20 cellular contexts compared by ENCODE assay signal in the genomic region with DNA sequence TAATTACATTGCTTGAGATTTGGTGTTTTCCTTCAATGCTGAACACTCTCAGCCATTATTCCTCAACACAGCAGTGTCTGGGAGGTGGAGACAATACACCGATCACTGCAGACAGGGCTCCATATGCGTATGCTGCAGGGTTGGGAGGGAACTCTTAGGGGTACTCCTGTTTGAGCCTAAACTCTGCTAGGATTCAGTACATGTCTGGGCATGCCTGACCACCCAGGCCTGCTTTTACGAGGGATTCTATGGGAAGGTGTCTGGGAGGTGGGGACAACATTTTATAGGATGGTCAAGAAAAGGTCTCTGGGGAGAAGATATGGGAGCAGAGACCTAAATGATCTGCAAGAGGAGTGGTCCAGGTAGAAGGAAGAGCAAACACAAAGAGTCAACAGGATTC. TPM values are rescaled to one million over a fixed set of nuclear protein-coding genes. Genes with fewer than 3 reads are reported as not detected.
"Had no signal": no experiment of that assay in that cellular context is flagged by ENCODE, and none has a peak within 500 bp of the region (broad histone marks: within the 10 kb centered on the region; RNA-seq: fewer than 3 reads in every experiment).

No MANE protein-coding gene starts in this region.

- H3K36me3 ChIP-seq: brain microvascular endothelial cell, esophagus muscularis mucosa, gastroesophageal sphincter, heart right ventricle, prostate gland, right atrium auricular region, thoracic aorta had no signal

- DNase-seq: activated CD4-positive, alpha-beta T cell treated with anti-CD3 and anti-CD28 coated beads, Interleukin-2, amount 10 ng/mL, durations not matched to agents 7 days and 5 days; activated CD8-positive, alpha-beta T cell treated with anti-CD3 and anti-CD28 coated beads, Interleukin-2, amount 10 ng/mL, durations not matched to agents 7 days and 5 days; activated naive CD4-positive, alpha-beta T cell treated with anti-CD3 and anti-CD28 coated beads for 36 hours; activated T-cell treated with anti-CD3 and anti-CD28 coated beads, Interleukin-2, amount 50 U/mL, for 24 hours; brain microvascular endothelial cell; effector CD4-positive, alpha-beta T cell; heart right ventricle; immature natural killer cell; mesenchymal stem cell; stimulated activated CD4-positive, alpha-beta T cell treated with anti-CD3 and anti-CD28 coated beads, Interleukin-2, amount 100 ng/mL, for 24 hours; T1000 had no signal

- H3K4me3 ChIP-seq: coronary artery, esophagus muscularis mucosa, gastroesophageal sphincter, heart right ventricle, prostate gland, right atrium auricular region, thoracic aorta had no signal

- H3K9me3 ChIP-seq: esophagus muscularis mucosa, gastroesophageal sphincter, heart right ventricle, prostate gland, thoracic aorta had no signal

- H3K27ac ChIP-seq: brain microvascular endothelial cell, coronary artery, esophagus muscularis mucosa, gastroesophageal sphincter, heart right ventricle, prostate gland, right atrium auricular region, thoracic aorta had no signal

- H3K27ac Mint-ChIP-seq: activated CD4-positive, alpha-beta T cell treated with anti-CD3 and anti-CD28 coated beads, Interleukin-2, amount 10 ng/mL, durations not matched to agents 7 days and 5 days; activated CD8-positive, alpha-beta T cell treated with anti-CD3 and anti-CD28 coated beads, Interleukin-2, amount 10 ng/mL, durations not matched to agents 7 days and 5 days; activated naive CD4-positive, alpha-beta T cell treated with anti-CD3 and anti-CD28 coated beads for 36 hours; activated T-cell treated with anti-CD3 and anti-CD28 coated beads, Interleukin-2, amount 50 U/mL, for 24 hours; activated T-helper 2 cell treated with anti-CD3 and anti-CD28 coated beads, Interferon-gamma antibody, Interleukin-2, Interleukin-4, amounts not matched to agents 10 μg/mL and 5 μg/mL and 100 μg/mL, durations not matched to agents 14 hours and 24 hours and 36 hours had no signal

- H3K36me3 Mint-ChIP-seq: immature natural killer cell; natural killer cell treated with Interleukin-12 subunit alpha and Interleukin-12 subunit beta and Interleukin-15 and Interleukin-18, amount 100 ng/mL, for 72 hours had no signal

- H3K9me3 Mint-ChIP-seq: activated CD4-positive, alpha-beta T cell treated with anti-CD3 and anti-CD28 coated beads, Interleukin-2, amount 10 ng/mL, durations not matched to agents 7 days and 5 days; activated naive CD4-positive, alpha-beta T cell treated with anti-CD3 and anti-CD28 coated beads for 36 hours; activated T-cell treated with anti-CD3 and anti-CD28 coated beads, Interleukin-2, amount 50 U/mL, for 24 hours; activated T-helper 2 cell treated with anti-CD3 and anti-CD28 coated beads, Interferon-gamma antibody, Interleukin-2, Interleukin-4, amounts not matched to agents 10 μg/mL and 5 μg/mL and 100 μg/mL, durations not matched to agents 14 hours and 24 hours and 36 hours; immature natural killer cell; natural killer cell treated with Interleukin-12 subunit alpha and Interleukin-12 subunit beta and Interleukin-15 and Interleukin-18, amount 100 ng/mL, for 72 hours had no signal

- H3K4me3 Mint-ChIP-seq: activated CD4-positive, alpha-beta T cell treated with anti-CD3 and anti-CD28 coated beads, Interleukin-2, amount 10 ng/mL, durations not matched to agents 7 days and 5 days; activated CD8-positive, alpha-beta T cell treated with anti-CD3 and anti-CD28 coated beads, Interleukin-2, amount 10 ng/mL, durations not matched to agents 7 days and 5 days; activated naive CD4-positive, alpha-beta T cell treated with anti-CD3 and anti-CD28 coated beads for 36 hours; activated T-cell treated with anti-CD3 and anti-CD28 coated beads, Interleukin-2, amount 50 U/mL, for 24 hours; immature natural killer cell; natural killer cell treated with Interleukin-12 subunit alpha and Interleukin-12 subunit beta and Interleukin-15 and Interleukin-18, amount 100 ng/mL, for 72 hours had no signal

- H3K27me3 ChIP-seq: brain microvascular endothelial cell, gastroesophageal sphincter, right atrium auricular region had no signal

- H3K4me1 ChIP-seq: esophagus muscularis mucosa, gastroesophageal sphincter, heart right ventricle, prostate gland, right atrium auricular region had no signal

- H3K4me1 Mint-ChIP-seq: activated CD4-positive, alpha-beta T cell treated with anti-CD3 and anti-CD28 coated beads, Interleukin-2, amount 10 ng/mL, durations not matched to agents 7 days and 5 days had no signal

RNA-seq across cellular contexts. Expression of a gene that starts 34.3 kb away (rescaled TPM):
- total RNA-seq: heart right ventricle, right atrium auricular region, skeletal muscle tissue, thoracic aorta had no signal
